ENCODE assay signal across 13 cellular contexts in genomic region chr10:3763035-3763456, GRCh38. TPM values are rescaled to one million over a fixed set of nuclear protein-coding genes. Genes with fewer than 3 reads are reported as not detected.
DNase-seq lines count a peak whose midpoint lies in the region; ATAC-seq and TF ChIP-seq lines count a peak whose summit lies in the region.
"Had no signal": no experiment of that assay in that cellular context is flagged by ENCODE, and none has a peak within 500 bp of the region (broad histone marks: within the 10 kb centered on the region; RNA-seq: fewer than 3 reads in every experiment).

No MANE protein-coding gene starts in this region.

- POLR2A ChIA-PET in CD4-positive, alpha-beta T cell (lab: Charles Lee): interaction anchor here (4.2 to 6.5 kb wide), 2 partner anchors 13 to 20 kb away, joined by 56 to 98 read pairs; partner anchors contain the start of gene KLF6

- H3K27ac Mint-ChIP-seq in CD4-positive, alpha-beta T cell: peak overlapping the region; percentile 69
- H3K27ac Mint-ChIP-seq: activated naive CD8-positive, alpha-beta T cell treated with anti-CD3 and anti-CD28 coated beads, Interleukin-2, amount 10 ng/mL, durations not matched to agents 7 days and 5 days; H9 had no signal

- no peak overlapping the region for H4K91ac ChIP-seq in mesenchymal stem cell (ENCODE audit: low read length)

- no peaks in the 10 kb centered on the region for H3K36me3 ChIP-seq in mesenchymal stem cell (ENCODE audit: control insufficient read depth in 1 of 2, insufficient read depth in 2 of 2, low read depth in 1 of 2, low read length in 2 of 2)
- H3K36me3 ChIP-seq: right lobe of liver had no signal

- no peak overlapping the region for H2BK120ac ChIP-seq in mesenchymal stem cell (ENCODE audit: low read depth, low read length)

- peaks cover 70% of the 10 kb centered on the region for H3K4me1 Mint-ChIP-seq in CD4-positive, alpha-beta T cell (ENCODE audit: low read depth)

- no peak for DNase-seq in CD4-positive, alpha-beta T cell
- DNase-seq in HT-29 (ENCODE audit: low spot score): peak; percentile 74
- DNase-seq in astrocyte of the spinal cord (ENCODE audit: low read depth, low spot score): peak; percentile 59
- peak; percentile 43 for DNase-seq in mesenchymal stem cell
- no peak for DNase-seq in T1000 (lab: John Stamatoyannopoulos, UW)
- no peak for DNase-seq in NCI-H1417 treated with DMSO at 0.1 percent for 48 hours (lab: John Stamatoyannopoulos, UW)
- DNase-seq: activated naive CD8-positive, alpha-beta T cell treated with anti-CD3 and anti-CD28 coated beads, Interleukin-2, amount 10 ng/mL, durations not matched to agents 7 days and 5 days; DMS79 treated with DMSO at 0.1 percent for 48 hours; H9; NCI-H524 treated with DMSO at 0.1 percent for 48 hours had no signal

- peak overlapping the region; percentile 75 for H2AK5ac ChIP-seq in mesenchymal stem cell (ENCODE audit: low read length, severe bottlenecking)

- no peaks in the 10 kb centered on the region for H3K9me3 ChIP-seq in CD4-positive, alpha-beta T cell (ENCODE audit: control insufficient read depth, low read length)
- H3K9me3 ChIP-seq in mesenchymal stem cell (ENCODE audit: control insufficient read depth, low read length): no peaks in the 10 kb centered on the region
- H3K9me3 ChIP-seq: right lobe of liver had no signal

- no peak overlapping the region for H3K9ac ChIP-seq in mesenchymal stem cell (ENCODE audit: low read length)

- no peak for ATAC-seq in CD4-positive, alpha-beta T cell (ENCODE audit: poor library complexity)
- no peak for ATAC-seq in GM18909 (IDR thresholded peaks at IDR 0.05; ENCODE audit: poor library complexity, unreplicated experiment)
- ATAC-seq in HG03378 (IDR thresholded peaks at IDR 0.05; ENCODE audit: unreplicated experiment): no peak

- CTCF ChIA-PET in CD4-positive, alpha-beta T cell (lab: Charles Lee): no interaction called here

- 71% methylated on average over 20 of the region's 20 CpGs for WGBS in mesenchymal stem cell

- intact Hi-C loops in CD4-positive, alpha-beta T cell (cut with DNase I, micrococcal nuclease): loop anchor here in 1 of 2 experiments (5.0 kb wide), 1 partner anchor 91 kb away; no protein-coding TSS in a partner anchor

- peaks cover 22% of the 10 kb centered on the region for H3K4me1 ChIP-seq in mesenchymal stem cell (ENCODE audit: control insufficient read depth, insufficient read depth, low read depth, low read length)

- H3K4me3 ChIP-seq in astrocyte of the spinal cord (ENCODE audit: low read depth, low read length) (no peak overlapping the region), mesenchymal stem cell (ENCODE audit: insufficient read depth in 1 of 2, low read depth in 1 of 2, low read length in 2 of 2) (no peak overlapping the region)
- H3K4me3 ChIP-seq: right lobe of liver had no signal

- no peak overlapping the region for H2BK15ac ChIP-seq in mesenchymal stem cell (ENCODE audit: low read depth, poor library complexity, severe bottlenecking)

- H2BK5ac ChIP-seq in mesenchymal stem cell (ENCODE audit: low read depth, low read length, poor library complexity, severe bottlenecking): no peak overlapping the region

- H3K18ac ChIP-seq in mesenchymal stem cell (ENCODE audit: low read depth in 1 of 2, low read length in 2 of 2): no peak overlapping the region

- peak overlapping the region; percentile 44 for H2AFZ ChIP-seq in mesenchymal stem cell (ENCODE audit: low read depth, low read length)

- no peak for TF ChIP-seq CTCF in CD4-positive, alpha-beta T cell (IDR thresholded peaks at IDR 0.05)
- no peak for TF ChIP-seq CTCF in astrocyte of the spinal cord (IDR thresholded peaks at IDR 0.05; ENCODE audit: low read depth, low read length)

- peak overlapping the region; percentile 48 to 53 for H2BK12ac ChIP-seq in mesenchymal stem cell (ENCODE audit: low read length in 2 of 2)

- H3K27me3 ChIP-seq in CD4-positive, alpha-beta T cell (ENCODE audit: control insufficient read depth, insufficient read depth, low read length): no peaks in the 10 kb centered on the region
- peaks cover 0 to 13% of the 10 kb centered on the region in 2 experiments for H3K27me3 ChIP-seq in mesenchymal stem cell (ENCODE audit: control insufficient read depth in 1 of 2, insufficient read depth in 1 of 2, low read length in 2 of 2)
- H3K27me3 ChIP-seq: right lobe of liver had no signal

- H3K9me3 Mint-ChIP-seq in CD4-positive, alpha-beta T cell: no peaks in the 10 kb centered on the region
- H3K9me3 Mint-ChIP-seq: H9 had no signal

- no peak overlapping the region for H3K4me2 ChIP-seq in mesenchymal stem cell (ENCODE audit: low read length, poor library complexity, severe bottlenecking)

- H3K4ac ChIP-seq in mesenchymal stem cell (ENCODE audit: low read depth in 1 of 2, low read length in 2 of 2): no peak overlapping the region

- H4K8ac ChIP-seq in mesenchymal stem cell (ENCODE audit: low read length): no peak overlapping the region

- no peak overlapping the region for H3K14ac ChIP-seq in mesenchymal stem cell (ENCODE audit: low read length in 2 of 2)

- no peak overlapping the region for H3K23ac ChIP-seq in mesenchymal stem cell (ENCODE audit: low read length in 2 of 2)

- H3K36me3 Mint-ChIP-seq in CD4-positive, alpha-beta T cell (ENCODE audit: low read depth): no peaks in the 10 kb centered on the region

- peak overlapping the region; percentile 20 for H3K4me3 Mint-ChIP-seq in CD4-positive, alpha-beta T cell
- H3K4me3 Mint-ChIP-seq: activated naive CD8-positive, alpha-beta T cell treated with anti-CD3 and anti-CD28 coated beads, Interleukin-2, amount 10 ng/mL, durations not matched to agents 7 days and 5 days; H9 had no signal

- H3K27ac ChIP-seq in CD4-positive, alpha-beta T cell (ENCODE audit: low read depth, low read length): no peak overlapping the region
- peak overlapping the region; percentile 80 for H3K27ac ChIP-seq in mesenchymal stem cell (ENCODE audit: low read length, poor library complexity, severe bottlenecking)
- H3K27ac ChIP-seq: right lobe of liver had no signal

- no peaks in the 10 kb centered on the region for H3K79me1 ChIP-seq in mesenchymal stem cell (replicated peaks; ENCODE audit: low read length, poor library complexity, severe bottlenecking)

- H3K27me3 Mint-ChIP-seq in CD4-positive, alpha-beta T cell: no peaks in the 10 kb centered on the region
- H3K27me3 Mint-ChIP-seq: activated naive CD8-positive, alpha-beta T cell treated with anti-CD3 and anti-CD28 coated beads, Interleukin-2, amount 10 ng/mL, durations not matched to agents 7 days and 5 days had no signal

- in situ Hi-C loops in astrocyte of the spinal cord (cut with HindIII; ENCODE audit: low sequenced_read_pairs): no loop called here

RNA-seq across cellular contexts. Expression of gene KLF6, which starts 22.0 kb away (rescaled TPM):
- 100 to 1,000 TPM; 851 to 874 TPM for total RNA-seq in CD4-positive, alpha-beta T cell
- 155 and 182 TPM in 2 replicates for total RNA-seq in HT-29 (2014; rRNA removed; shearing (Covaris generic))
- 195 TPM for polyA plus RNA-seq in mesenchymal stem cell (2013, experiment 1 of 2)
- polyA plus RNA-seq in mesenchymal stem cell (2013, experiment 2 of 2): 183 TPM

Comparison
In these comparisons a context has a peak if more than half of its experiments do, and no peak if none do; other contexts are left out.
1. DNase-seq: peak in HT-29 (single experiment), astrocyte of the spinal cord (single experiment) and mesenchymal stem cell (single experiment); none in CD4-positive, alpha-beta T cell (0 of 10), T1000 (single experiment) and NCI-H1417 treated with DMSO at 0.1 percent for 48 hours (single experiment).